Comparison of ENCODE assay signal across 1 cellular context in the genomic region with DNA sequence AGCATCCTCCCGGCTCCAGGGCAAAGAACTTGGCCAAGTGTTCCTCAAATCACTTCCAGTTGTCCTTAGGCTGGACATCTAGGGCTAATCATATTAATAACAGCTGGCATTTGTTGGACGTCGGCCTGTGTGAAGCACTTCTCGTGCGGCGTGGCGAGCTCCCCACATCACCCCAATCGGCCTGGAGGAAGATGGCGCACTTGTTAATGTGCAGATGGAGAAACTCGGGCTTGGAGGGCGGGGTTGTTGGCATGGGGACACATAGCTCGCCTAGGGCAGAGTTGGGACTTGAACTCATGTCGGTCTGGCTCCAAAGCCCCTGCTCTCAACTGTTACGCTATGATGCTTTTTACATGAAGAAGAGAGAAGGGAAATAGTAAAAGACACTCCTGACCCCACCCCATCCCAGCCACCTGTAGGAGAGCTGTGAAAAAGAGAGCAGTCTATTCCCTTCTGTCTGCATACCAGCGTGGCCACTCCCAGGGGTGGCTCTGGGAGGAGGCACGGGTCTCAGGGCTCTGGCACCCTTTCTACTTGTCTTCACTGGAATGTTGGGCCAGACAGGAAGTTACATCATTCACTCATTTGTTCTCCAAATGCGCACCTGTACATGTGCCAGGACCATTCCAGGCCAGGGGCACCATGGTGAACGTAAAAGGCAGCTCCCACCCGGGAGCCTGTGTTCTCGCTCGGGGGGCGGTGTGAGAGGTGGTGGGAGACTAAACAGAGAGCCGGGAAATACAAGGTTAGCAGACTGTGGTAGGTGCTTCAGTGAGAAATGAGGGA.
A peak's percentile ranks its signal among the peaks of the same experiment; 100 is the strongest.
TF ChIP-seq lines count a peak whose summit lies in the region.

No MANE protein-coding gene starts in this region.

TF ChIP-seq in K562, 482 proteins besides CTCF, POLR2A, EP300 and RAD21:
- TF ChIP-seq LEF1 (IDR thresholded peaks at IDR 0.05) (no peak), BCOR (IDR thresholded peaks at IDR 0.05) (no peak), NONO (IDR thresholded peaks at IDR 0.05; ENCODE audit: low read depth in 2 of 2, low read length in 1 of 2) (no peak), TOE1 (IDR thresholded peaks at IDR 0.05; ENCODE audit: borderline replicate concordance) (no peak), TOE1 (CRISPR knock-in tag; IDR thresholded peaks at IDR 0.05; ENCODE audit: borderline replicate concordance, low read depth) (no peak), ZNF224 (CRISPR knock-in tag; IDR thresholded peaks at IDR 0.05) (no peak), KLF1 (tag; IDR thresholded peaks at IDR 0.05) (no peak), BRD4 (IDR thresholded peaks at IDR 0.05) (no peak)
- TF ChIP-seq, protein P1, sequence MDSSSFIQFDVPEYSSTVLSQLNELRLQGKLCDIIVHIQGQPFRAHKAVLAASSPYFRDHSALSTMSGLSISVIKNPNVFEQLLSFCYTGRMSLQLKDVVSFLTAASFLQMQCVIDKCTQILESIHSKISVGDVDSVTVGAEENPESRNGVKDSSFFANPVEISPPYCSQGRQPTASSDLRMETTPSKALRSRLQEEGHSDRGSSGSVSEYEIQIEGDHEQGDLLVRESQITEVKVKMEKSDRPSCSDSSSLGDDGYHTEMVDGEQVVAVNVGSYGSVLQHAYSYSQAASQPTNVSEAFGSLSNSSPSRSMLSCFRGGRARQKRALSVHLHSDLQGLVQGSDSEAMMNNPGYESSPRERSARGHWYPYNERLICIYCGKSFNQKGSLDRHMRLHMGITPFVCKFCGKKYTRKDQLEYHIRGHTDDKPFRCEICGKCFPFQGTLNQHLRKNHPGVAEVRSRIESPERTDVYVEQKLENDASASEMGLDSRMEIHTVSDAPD (CRISPR knock-in tag; IDR thresholded peaks at IDR 0.05), result no peak
- TF ChIP-seq, protein P2, sequence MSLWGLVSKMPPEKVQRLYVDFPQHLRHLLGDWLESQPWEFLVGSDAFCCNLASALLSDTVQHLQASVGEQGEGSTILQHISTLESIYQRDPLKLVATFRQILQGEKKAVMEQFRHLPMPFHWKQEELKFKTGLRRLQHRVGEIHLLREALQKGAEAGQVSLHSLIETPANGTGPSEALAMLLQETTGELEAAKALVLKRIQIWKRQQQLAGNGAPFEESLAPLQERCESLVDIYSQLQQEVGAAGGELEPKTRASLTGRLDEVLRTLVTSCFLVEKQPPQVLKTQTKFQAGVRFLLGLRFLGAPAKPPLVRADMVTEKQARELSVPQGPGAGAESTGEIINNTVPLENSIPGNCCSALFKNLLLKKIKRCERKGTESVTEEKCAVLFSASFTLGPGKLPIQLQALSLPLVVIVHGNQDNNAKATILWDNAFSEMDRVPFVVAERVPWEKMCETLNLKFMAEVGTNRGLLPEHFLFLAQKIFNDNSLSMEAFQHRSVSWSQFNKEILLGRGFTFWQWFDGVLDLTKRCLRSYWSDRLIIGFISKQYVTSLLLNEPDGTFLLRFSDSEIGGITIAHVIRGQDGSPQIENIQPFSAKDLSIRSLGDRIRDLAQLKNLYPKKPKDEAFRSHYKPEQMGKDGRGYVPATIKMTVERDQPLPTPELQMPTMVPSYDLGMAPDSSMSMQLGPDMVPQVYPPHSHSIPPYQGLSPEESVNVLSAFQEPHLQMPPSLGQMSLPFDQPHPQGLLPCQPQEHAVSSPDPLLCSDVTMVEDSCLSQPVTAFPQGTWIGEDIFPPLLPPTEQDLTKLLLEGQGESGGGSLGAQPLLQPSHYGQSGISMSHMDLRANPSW (CRISPR knock-in tag; IDR thresholded peaks at IDR 0.05), result peak; percentile 90
- TF ChIP-seq, protein P3, sequence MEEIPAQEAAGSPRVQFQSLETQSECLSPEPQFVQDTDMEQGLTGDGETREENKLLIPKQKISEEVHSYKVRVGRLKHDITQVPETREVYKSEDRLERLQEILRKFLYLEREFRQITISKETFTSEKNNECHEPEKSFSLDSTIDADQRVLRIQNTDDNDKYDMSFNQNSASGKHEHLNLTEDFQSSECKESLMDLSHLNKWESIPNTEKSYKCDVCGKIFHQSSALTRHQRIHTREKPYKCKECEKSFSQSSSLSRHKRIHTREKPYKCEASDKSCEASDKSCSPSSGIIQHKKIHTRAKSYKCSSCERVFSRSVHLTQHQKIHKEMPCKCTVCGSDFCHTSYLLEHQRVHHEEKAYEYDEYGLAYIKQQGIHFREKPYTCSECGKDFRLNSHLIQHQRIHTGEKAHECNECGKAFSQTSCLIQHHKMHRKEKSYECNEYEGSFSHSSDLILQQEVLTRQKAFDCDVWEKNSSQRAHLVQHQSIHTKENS (CRISPR knock-in tag; IDR thresholded peaks at IDR 0.05), result no peak
- TF ChIP-seq, protein P4, sequence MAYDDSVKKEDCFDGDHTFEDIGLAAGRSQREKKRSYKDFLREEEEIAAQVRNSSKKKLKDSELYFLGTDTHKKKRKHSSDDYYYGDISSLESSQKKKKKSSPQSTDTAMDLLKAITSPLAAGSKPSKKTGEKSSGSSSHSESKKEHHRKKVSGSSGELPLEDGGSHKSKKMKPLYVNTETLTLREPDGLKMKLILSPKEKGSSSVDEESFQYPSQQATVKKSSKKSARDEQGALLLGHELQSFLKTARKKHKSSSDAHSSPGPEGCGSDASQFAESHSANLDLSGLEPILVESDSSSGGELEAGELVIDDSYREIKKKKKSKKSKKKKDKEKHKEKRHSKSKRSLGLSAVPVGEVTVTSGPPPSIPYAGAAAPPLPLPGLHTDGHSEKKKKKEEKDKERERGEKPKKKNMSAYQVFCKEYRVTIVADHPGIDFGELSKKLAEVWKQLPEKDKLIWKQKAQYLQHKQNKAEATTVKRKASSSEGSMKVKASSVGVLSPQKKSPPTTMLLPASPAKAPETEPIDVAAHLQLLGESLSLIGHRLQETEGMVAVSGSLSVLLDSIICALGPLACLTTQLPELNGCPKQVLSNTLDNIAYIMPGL (CRISPR knock-in tag; IDR thresholded peaks at IDR 0.05), result peak; percentile 66; the same call in 1 of the 2 replicates
- TF ChIP-seq, protein P5, sequence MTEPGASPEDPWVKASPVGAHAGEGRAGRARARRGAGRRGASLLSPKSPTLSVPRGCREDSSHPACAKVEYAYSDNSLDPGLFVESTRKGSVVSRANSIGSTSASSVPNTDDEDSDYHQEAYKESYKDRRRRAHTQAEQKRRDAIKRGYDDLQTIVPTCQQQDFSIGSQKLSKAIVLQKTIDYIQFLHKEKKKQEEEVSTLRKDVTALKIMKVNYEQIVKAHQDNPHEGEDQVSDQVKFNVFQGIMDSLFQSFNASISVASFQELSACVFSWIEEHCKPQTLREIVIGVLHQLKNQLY (CRISPR knock-in tag; conservative IDR thresholded peaks at IDR 0.05), result peak in 1 of 2 experiments; percentile 14; a peak in 1 of 4 replicates
- TF ChIP-seq, protein P6, sequence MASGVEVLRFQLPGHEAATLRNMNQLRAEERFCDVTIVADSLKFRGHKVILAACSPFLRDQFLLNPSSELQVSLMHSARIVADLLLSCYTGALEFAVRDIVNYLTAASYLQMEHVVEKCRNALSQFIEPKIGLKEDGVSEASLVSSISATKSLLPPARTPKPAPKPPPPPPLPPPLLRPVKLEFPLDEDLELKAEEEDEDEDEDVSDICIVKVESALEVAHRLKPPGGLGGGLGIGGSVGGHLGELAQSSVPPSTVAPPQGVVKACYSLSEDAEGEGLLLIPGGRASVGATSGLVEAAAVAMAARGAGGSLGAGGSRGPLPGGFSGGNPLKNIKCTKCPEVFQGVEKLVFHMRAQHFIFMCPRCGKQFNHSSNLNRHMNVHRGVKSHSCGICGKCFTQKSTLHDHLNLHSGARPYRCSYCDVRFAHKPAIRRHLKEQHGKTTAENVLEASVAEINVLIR (CRISPR knock-in tag; IDR thresholded peaks at IDR 0.05), result no peak
